16 cellular contexts compared by ENCODE assay signal in the genomic region with DNA sequence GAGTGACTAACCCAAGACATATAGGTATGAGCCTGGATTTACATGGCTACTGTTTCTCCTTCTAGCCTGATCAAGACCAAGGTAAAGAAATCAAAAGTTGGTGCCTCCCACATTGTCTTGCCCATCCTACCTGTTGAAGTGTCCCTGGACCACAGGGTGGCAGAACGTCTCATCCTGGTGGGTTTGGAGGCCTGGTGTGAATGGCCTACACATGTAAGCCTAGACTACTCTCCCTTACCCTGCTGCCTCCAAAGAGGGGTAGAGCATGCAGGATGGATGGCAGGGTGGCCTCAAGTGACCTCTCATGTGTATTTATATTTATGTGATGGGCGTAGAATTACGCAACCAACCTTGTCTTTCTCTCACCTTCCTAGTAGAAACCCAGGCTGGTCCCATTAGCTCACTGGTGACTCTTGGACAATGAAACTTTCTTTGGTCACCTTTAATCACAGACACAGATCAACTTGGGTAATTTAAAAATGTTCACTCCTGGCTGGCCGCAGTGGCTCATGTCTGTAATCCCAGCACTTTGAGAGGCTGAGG.
"Had no signal": no experiment of that assay in that cellular context is flagged by ENCODE, and none has a peak within 500 bp of the region (broad histone marks: within the 10 kb centered on the region; RNA-seq: fewer than 3 reads in every experiment).

No MANE protein-coding gene starts in this region.

- H3K4me3 Mint-ChIP-seq: activated CD8-positive, alpha-beta memory T cell treated with anti-CD3 and anti-CD28 coated beads, Interleukin-2, amount 10 ng/mL, durations not matched to agents 7 days and 5 days; activated naive CD8-positive, alpha-beta T cell treated with anti-CD3 and anti-CD28 coated beads for 36 hours; activated T-cell treated with anti-CD3 and anti-CD28 coated beads, Interleukin-2, amount 50 U/mL, for 4 hours; immature natural killer cell; naive thymus-derived CD4-positive, alpha-beta T cell had no signal

- H3K4me3 ChIP-seq: lower lobe of right lung, skin epidermis had no signal

- ATAC-seq: activated CD8-positive, alpha-beta memory T cell treated with anti-CD3 and anti-CD28 coated beads, Interleukin-2, amount 10 ng/mL, durations not matched to agents 7 days and 5 days; activated T-cell treated with anti-CD3 and anti-CD28 coated beads, Interleukin-2, amount 50 U/mL, for 4 hours; esophagus mucosa; left cardiac atrium; lower lobe of right lung; naive thymus-derived CD4-positive, alpha-beta T cell had no signal

- H3K9me3 Mint-ChIP-seq: activated naive CD8-positive, alpha-beta T cell treated with anti-CD3 and anti-CD28 coated beads for 36 hours; activated T-cell treated with anti-CD3 and anti-CD28 coated beads, Interleukin-2, amount 50 U/mL, for 4 hours had no signal

- H3K27ac Mint-ChIP-seq: activated CD8-positive, alpha-beta memory T cell treated with anti-CD3 and anti-CD28 coated beads, Interleukin-2, amount 10 ng/mL, durations not matched to agents 7 days and 5 days; activated naive CD8-positive, alpha-beta T cell treated with anti-CD3 and anti-CD28 coated beads for 36 hours; immature natural killer cell; naive thymus-derived CD4-positive, alpha-beta T cell had no signal

- H3K36me3 Mint-ChIP-seq: activated CD8-positive, alpha-beta memory T cell treated with anti-CD3 and anti-CD28 coated beads, Interleukin-2, amount 10 ng/mL, durations not matched to agents 7 days and 5 days; activated naive CD8-positive, alpha-beta T cell treated with anti-CD3 and anti-CD28 coated beads for 36 hours; immature natural killer cell had no signal

- H3K4me1 ChIP-seq: lower lobe of right lung had no signal

- H3K4me1 Mint-ChIP-seq: activated CD8-positive, alpha-beta memory T cell treated with anti-CD3 and anti-CD28 coated beads, Interleukin-2, amount 10 ng/mL, durations not matched to agents 7 days and 5 days; activated naive CD8-positive, alpha-beta T cell treated with anti-CD3 and anti-CD28 coated beads for 36 hours; immature natural killer cell; naive thymus-derived CD4-positive, alpha-beta T cell had no signal

- DNase-seq: activated CD4-positive, alpha-beta T cell treated with anti-CD3 and anti-CD28 coated beads, Interleukin-2, amount 50 U/mL, for 48 hours; activated CD4-positive, CD25-positive, alpha-beta regulatory T cell treated with anti-CD3 and anti-CD28 coated beads, Interleukin-2, amount 50 U/mL, for 72 hours; activated CD8-positive, alpha-beta memory T cell treated with anti-CD3 and anti-CD28 coated beads, Interleukin-2, amount 10 ng/mL, durations not matched to agents 7 days and 5 days; activated gamma-delta T cell treated with Interleukin-2 at 50 U/mL for 16 hours; activated naive CD8-positive, alpha-beta T cell treated with anti-CD3 and anti-CD28 coated beads for 36 hours; activated T-cell treated with anti-CD3 and anti-CD28 coated beads, Interleukin-2, amount 50 U/mL, for 4 hours; anterior cingulate cortex; hypothalamus; immature natural killer cell; left cardiac atrium; lower lobe of right lung; naive thymus-derived CD4-positive, alpha-beta T cell; retina had no signal

- H3K27ac ChIP-seq: lower lobe of right lung, neutrophil, skin epidermis had no signal

- H3K27me3 Mint-ChIP-seq: activated CD8-positive, alpha-beta memory T cell treated with anti-CD3 and anti-CD28 coated beads, Interleukin-2, amount 10 ng/mL, durations not matched to agents 7 days and 5 days; activated naive CD8-positive, alpha-beta T cell treated with anti-CD3 and anti-CD28 coated beads for 36 hours had no signal

- H3K36me3 ChIP-seq: lower lobe of right lung, neutrophil had no signal
